13 cellular contexts compared by ENCODE assay signal in genomic region chr18:63106727-63107126, GRCh38.
DNase-seq lines count a peak whose midpoint lies in the region; ATAC-seq and TF ChIP-seq lines count a peak whose summit lies in the region.
"Had no signal": no experiment of that assay in that cellular context is flagged by ENCODE, and none has a peak within 500 bp of the region (broad histone marks: within the 10 kb centered on the region; RNA-seq: fewer than 3 reads in every experiment).

No MANE protein-coding gene starts in this region.

- H3K4me3 ChIP-seq in GM06990 (replicated peaks; ENCODE audit: low read depth, low read length) = peak overlapping the region; percentile 29
- H3K4me3 ChIP-seq in OCI-LY3 (ENCODE audit: low read length) = peak overlapping the region; percentile 56
- H3K4me3 ChIP-seq in mucosa of descending colon = no peak overlapping the region
- H3K4me3 ChIP-seq: adrenal gland, stomach had no signal

- no peak for DNase-seq in GM06990 (ENCODE audit: extremely low read depth, insufficient read length)
- no peak for DNase-seq in mucosa of descending colon
- DNase-seq in C1 segment of cervical spinal cord (lab: John Stamatoyannopoulos, UW) = no peak
- DNase-seq in NOMO-1 (lab: John Stamatoyannopoulos, UW; ENCODE audit: unreplicated experiment in 2 of 2) = no peak
- no peak for DNase-seq in left lobe of liver (ENCODE audit: low spot score)
- DNase-seq: adrenal gland, left ventricle myocardium superior, NCI-H226, stomach had no signal

- H3K79me2 ChIP-seq in OCI-LY3 (ENCODE audit: low read length) = no peaks in the 10 kb centered on the region

- H3K27ac ChIP-seq in OCI-LY3 (ENCODE audit: low read length) = peak overlapping the region; percentile 40
- H3K27ac ChIP-seq: adrenal gland, stomach had no signal

- H3K27me3 ChIP-seq in GM06990 (replicated peaks; ENCODE audit: control insufficient read depth, insufficient read depth, low read length) (no peaks in the 10 kb centered on the region), OCI-LY3 (ENCODE audit: low read depth, low read length) (peaks cover 15% of the 10 kb centered on the region)
- H3K27me3 ChIP-seq: stomach had no signal

- H3K36me3 ChIP-seq in GM06990 (ENCODE audit: control insufficient read depth, insufficient read depth, low read length) (no peaks in the 10 kb centered on the region), OCI-LY3 (replicated peaks; ENCODE audit: low read depth, low read length) (peaks cover 4% of the 10 kb centered on the region), mucosa of descending colon (ENCODE audit: low read depth) (no peaks in the 10 kb centered on the region)
- H3K36me3 ChIP-seq: adrenal gland, stomach had no signal

- no peaks in the 10 kb centered on the region for H3K9me3 ChIP-seq in OCI-LY3 (ENCODE audit: insufficient read depth, low read length)
- H3K9me3 ChIP-seq in mucosa of descending colon = no peaks in the 10 kb centered on the region
- H3K9me3 ChIP-seq: adrenal gland, stomach had no signal

- H3K9ac ChIP-seq in OCI-LY3 (ENCODE audit: low read length) = peak overlapping the region; percentile 11; the same call in 1 of the 2 replicates

- H3K4me1 ChIP-seq in OCI-LY3 (ENCODE audit: low read length) (peaks cover 55% of the 10 kb centered on the region), mucosa of descending colon (ENCODE audit: low read depth) (no peaks in the 10 kb centered on the region)

- H2AFZ ChIP-seq in OCI-LY3 (ENCODE audit: low read depth, low read length) = peak overlapping the region; percentile 4; the same call in 1 of the 2 replicates

- H3K4me2 ChIP-seq in OCI-LY3 (ENCODE audit: low read length) = peak overlapping the region; percentile 81

- ATAC-seq in GM19372 (IDR thresholded peaks at IDR 0.05; ENCODE audit: low read depth, unreplicated experiment) = peak; percentile 29
- ATAC-seq in HG02943 (IDR thresholded peaks at IDR 0.05; ENCODE audit: low read depth, unreplicated experiment) = peak; percentile 18
- no peak for ATAC-seq in mucosa of descending colon
- ATAC-seq in left lobe of liver = no peak
- ATAC-seq: left ventricle myocardium superior, sciatic nerve had no signal

- no peak for TF ChIP-seq CTCF in GM06990 (IDR thresholded peaks at IDR 0.05; ENCODE audit: insufficient read depth, low read length, poor library complexity, severe bottlenecking)
- no peak for TF ChIP-seq CTCF in OCI-LY3 (IDR thresholded peaks at IDR 0.05; ENCODE audit: low read depth, low read length)
- TF ChIP-seq CTCF in mucosa of descending colon (IDR thresholded peaks at IDR 0.05) = no peak

- intact Hi-C loops in mucosa of descending colon (cut with DNase I, micrococcal nuclease) = no loop called here

- H4K20me1 ChIP-seq in OCI-LY3 (ENCODE audit: insufficient read depth, low read length) = no peaks in the 10 kb centered on the region

Comparison
In these comparisons a context has a peak if more than half of its experiments do, and no peak if none do; other contexts are left out.
1. ATAC-seq: peak in GM19372 (single experiment) and HG02943 (single experiment); none in mucosa of descending colon (single experiment) and left lobe of liver (single experiment).